In the genomic region with DNA sequence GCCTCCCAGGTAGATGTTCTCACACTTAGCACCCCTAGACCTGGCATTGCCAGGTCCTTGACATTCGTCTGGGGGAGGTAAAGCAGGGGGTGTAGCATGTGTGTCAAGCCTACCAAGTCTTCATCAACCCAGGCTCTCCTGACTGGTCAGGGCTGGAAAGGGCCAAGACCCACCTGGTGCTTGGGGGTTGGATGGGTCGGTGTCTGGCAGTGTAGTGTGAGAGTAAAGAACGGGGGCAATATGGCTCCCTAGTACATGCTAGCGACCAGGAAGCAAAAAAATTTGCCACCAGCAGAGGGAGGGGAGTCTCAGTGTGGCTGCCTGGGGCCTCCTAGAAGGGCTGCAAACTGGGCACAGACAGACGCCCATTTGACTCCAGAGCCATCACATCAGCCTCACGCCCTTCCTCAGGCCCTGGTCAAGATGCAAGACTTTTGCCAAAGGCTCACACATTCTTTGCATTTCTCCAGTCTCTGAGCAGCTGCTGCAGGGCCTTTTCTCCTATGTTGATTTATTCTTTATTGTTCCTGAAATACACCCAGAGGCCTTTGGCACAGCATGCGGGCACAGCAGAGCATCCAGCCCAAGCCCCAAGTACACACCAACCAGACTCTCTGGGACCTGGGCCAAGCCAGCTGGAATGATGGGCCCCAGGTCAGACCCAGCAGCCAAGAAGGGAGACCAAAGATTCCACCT, we compare ENCODE assay signal across 1 cellular context.
TF ChIP-seq lines count a peak whose summit lies in the region.

No MANE protein-coding gene starts in this region.

TF ChIP-seq in HCT116, 20 proteins besides CTCF, POLR2A, EP300 and RAD21 (continued from another document):
- TF ChIP-seq ZBTB33 (IDR thresholded peaks at IDR 0.05; ENCODE audit: extremely low read depth, insufficient replicate concordance, low read length) (no peak), SP1 (IDR thresholded peaks at IDR 0.05; ENCODE audit: low read depth) (no peak), CBX3 (IDR thresholded peaks at IDR 0.05; ENCODE audit: low read depth) (no peak), JUND (IDR thresholded peaks at IDR 0.05) (no peak), ZFX (IDR thresholded peaks at IDR 0.05) (no peak), FOSL1 (IDR thresholded peaks at IDR 0.05; ENCODE audit: low read depth) (no peak), TCF7L2 (IDR thresholded peaks at IDR 0.05; ENCODE audit: borderline replicate concordance, extremely low read depth, insufficient read depth, insufficient read length) (no peak), SIN3A (IDR thresholded peaks at IDR 0.05; ENCODE audit: low read depth) (no peak), EZH2phosphoT487 (IDR thresholded peaks at IDR 0.05; ENCODE audit: borderline replicate concordance) (no peak), EGR1 (IDR thresholded peaks at IDR 0.05; ENCODE audit: low read depth) (no peak)
- TF ChIP-seq, protein P1, sequence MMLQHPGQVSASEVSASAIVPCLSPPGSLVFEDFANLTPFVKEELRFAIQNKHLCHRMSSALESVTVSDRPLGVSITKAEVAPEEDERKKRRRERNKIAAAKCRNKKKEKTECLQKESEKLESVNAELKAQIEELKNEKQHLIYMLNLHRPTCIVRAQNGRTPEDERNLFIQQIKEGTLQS (IDR thresholded peaks at IDR 0.05), result no peak
